ENCODE assay signal across 18 cellular contexts in the genomic region with DNA sequence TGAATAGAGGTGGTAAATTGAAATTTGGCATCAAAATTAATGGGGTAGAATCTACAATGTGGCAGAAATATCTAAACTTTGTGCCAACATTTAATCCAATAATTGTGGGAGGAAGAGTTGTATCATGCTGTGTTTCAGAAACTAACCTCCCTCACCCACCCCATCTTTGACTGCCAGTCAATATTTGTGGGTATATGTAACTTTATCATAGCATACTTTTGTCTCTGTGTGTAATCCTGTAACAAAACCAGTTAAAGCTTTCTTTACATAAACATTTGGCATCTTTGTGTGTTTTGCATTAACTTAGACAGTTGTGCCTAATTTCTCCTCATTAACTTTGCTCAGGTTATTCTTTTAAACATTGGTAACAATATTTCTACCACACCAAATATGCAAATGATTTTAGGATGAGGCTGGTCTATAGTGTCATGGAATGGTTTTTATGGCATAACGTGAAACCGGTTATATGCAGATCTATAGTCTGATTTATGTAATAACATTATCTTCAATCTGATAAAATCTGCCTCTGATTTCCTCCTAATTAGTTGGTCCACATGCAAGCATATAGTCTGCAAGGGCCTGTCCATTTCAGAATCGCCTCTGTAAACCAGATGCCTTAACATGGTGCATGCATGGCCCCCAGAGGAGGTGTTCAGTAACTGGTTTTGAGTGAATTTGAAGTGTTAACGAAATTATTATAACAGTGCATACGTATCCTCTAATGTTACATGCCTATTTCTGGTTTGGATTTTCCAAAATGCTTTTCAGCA.
"Had no signal": no experiment of that assay in that cellular context is flagged by ENCODE, and none has a peak within 500 bp of the region (broad histone marks: within the 10 kb centered on the region; RNA-seq: fewer than 3 reads in every experiment).

No MANE protein-coding gene starts in this region.

- H3K4me3 ChIP-seq: breast epithelium, neural progenitor cell, tibial nerve had no signal

- H3K79me2 ChIP-seq: parathyroid adenoma had no signal

- H3K36me3 ChIP-seq: breast epithelium, neural progenitor cell had no signal

- H3K9ac ChIP-seq: neural progenitor cell, parathyroid adenoma had no signal

- H3K27ac ChIP-seq: foreskin keratinocyte, neural progenitor cell, parathyroid adenoma had no signal

- H3K36me3 Mint-ChIP-seq: neural progenitor cell had no signal

- H2AFZ ChIP-seq: neural progenitor cell, parathyroid adenoma had no signal

- H3K27me3 Mint-ChIP-seq: dendritic cell treated with granulocyte-macrophage colony-stimulating factor and Interleukin-4, amounts not matched to agents 40 ng/mL and 50 ng/mL, for 4 days had no signal

- H3K9me3 Mint-ChIP-seq: dendritic cell treated with granulocyte-macrophage colony-stimulating factor and Interleukin-4, amounts not matched to agents 40 ng/mL and 50 ng/mL, for 4 days; neural progenitor cell; T-helper 2 cell treated with Interferon-gamma antibody and Interleukin-4, amounts not matched to agents 5 μg/mL and 100 μg/mL, for 36 hours had no signal

- H3K4me3 Mint-ChIP-seq: dendritic cell treated with granulocyte-macrophage colony-stimulating factor and Interleukin-4, amounts not matched to agents 40 ng/mL and 50 ng/mL, for 4 days; neural progenitor cell; T-helper 2 cell treated with Interferon-gamma antibody and Interleukin-4, amounts not matched to agents 5 μg/mL and 100 μg/mL, for 36 hours had no signal

- H3K27me3 ChIP-seq: breast epithelium, foreskin keratinocyte, neural progenitor cell, tibial nerve had no signal

- H3K4me1 ChIP-seq: breast epithelium, neural progenitor cell, parathyroid adenoma had no signal

- H3K27ac Mint-ChIP-seq: dendritic cell treated with granulocyte-macrophage colony-stimulating factor and Interleukin-4, amounts not matched to agents 40 ng/mL and 50 ng/mL, for 4 days; T-helper 2 cell treated with Interferon-gamma antibody and Interleukin-4, amounts not matched to agents 5 μg/mL and 100 μg/mL, for 36 hours had no signal

- H3K9me3 ChIP-seq: breast epithelium, tibial nerve had no signal

- H3K4me2 ChIP-seq: neural progenitor cell had no signal

- DNase-seq: activated CD4-positive, alpha-beta T cell treated with anti-CD3 and anti-CD28 coated beads, Interleukin-2, amount 50 U/mL, for 1 hour; activated naive CD4-positive, alpha-beta T cell treated with Interleukin-2 at 50 U/mL for 16 hours; activated T-cell treated with anti-CD3 and anti-CD28 coated beads for 4 hours; aorta; cerebellar nuclear complex; effector memory CD4-positive, alpha-beta T cell; foreskin keratinocyte; glutamatergic neuron; hypothalamus; stimulated activated CD4-positive, alpha-beta T cell treated with anti-CD3 and anti-CD28 coated beads, Interleukin-15, amount 100 ng/mL, for 24 hours; stimulated activated CD4-positive, alpha-beta T cell treated with anti-CD3 and anti-CD28 coated beads, Interleukin-4, amount 100 ng/mL, for 1 hour; stimulated activated naive CD4-positive, alpha-beta T cell had no signal
